ENCODE assay signal across 21 cellular contexts in genomic region chr5:142814122-142814521, GRCh38. TPM values are rescaled to one million over a fixed set of nuclear protein-coding genes. Genes with fewer than 3 reads are reported as not detected.
DNase-seq lines count a peak whose midpoint lies in the region; ATAC-seq and TF ChIP-seq lines count a peak whose summit lies in the region.
"Had no signal": no experiment of that assay in that cellular context is flagged by ENCODE, and none has a peak within 500 bp of the region (broad histone marks: within the 10 kb centered on the region; RNA-seq: fewer than 3 reads in every experiment).

No MANE protein-coding gene starts in this region.

- peaks cover 56% of the 10 kb centered on the region for H3K4me1 Mint-ChIP-seq in nephron

- WGBS in testis, 2 donors: 34 to 47% methylated on average over 3 of the region's 3 CpGs

- H3K27me3 Mint-ChIP-seq in nephron (ENCODE audit: low read depth): no peaks in the 10 kb centered on the region
- H3K27me3 Mint-ChIP-seq: IgD-negative memory B cell; stimulated activated memory B cell treated with anti-CD40 and anti-IgM and Interleukin-4, amounts not matched to agents 10 μg/mL and 1 μg/mL and 100 μg/mL, for 72 hours had no signal

- H3K4me1 ChIP-seq in Panc1 (ENCODE audit: control insufficient read depth, insufficient read depth, low read length) (peaks cover 71% of the 10 kb centered on the region), testis (peaks cover 65% of the 10 kb centered on the region), HAP-1 (no peaks in the 10 kb centered on the region)

- in situ Hi-C loops in Panc1 (cut with HindIII; ENCODE audit: low pct_unique_long_range_greater_than_20kb, low sequenced_read_pairs) (no loop called here), HAP-1 (cut with MboI; ENCODE audit: low sequenced_read_pairs) (no loop called here)

- TF ChIP-seq CTCF in Panc1 (IDR thresholded peaks at IDR 0.05) (no peak), fibroblast of the aortic adventitia (IDR thresholded peaks at IDR 0.05; ENCODE audit: insufficient read depth, low read length) (no peak), nephron (IDR thresholded peaks at IDR 0.05; ENCODE audit: unreplicated experiment in 3 of 3) (no peak), testis (IDR thresholded peaks at IDR 0.05) (no peak), foreskin fibroblast (IDR thresholded peaks at IDR 0.05; ENCODE audit: low read depth, low read length) (no peak)

- no peak for TF ChIP-seq POLR2A in testis (IDR thresholded peaks at IDR 0.05)

- peak overlapping the region in 2 of 3 experiments; percentile 64 to 73 for H3K27ac Mint-ChIP-seq in nephron
- H3K27ac Mint-ChIP-seq: IgD-negative memory B cell; nephron progenitor cell; stimulated activated memory B cell treated with anti-CD40 and anti-IgM and Interleukin-4, amounts not matched to agents 10 μg/mL and 1 μg/mL and 100 μg/mL, for 72 hours had no signal

- H3K27ac ChIP-seq in Panc1 (ENCODE audit: low read length): peak overlapping the region; percentile 57
- peak overlapping the region; percentile 52 to 84 for H3K27ac ChIP-seq in testis
- H3K27ac ChIP-seq: RWPE1, VCaP had no signal

- H3K36me3 ChIP-seq in Panc1 (ENCODE audit: control insufficient read depth, insufficient read depth, low read length) (no peaks in the 10 kb centered on the region), testis (ENCODE audit: low read depth, missing control alignments) (no peaks in the 10 kb centered on the region), HAP-1 (replicated peaks) (no peaks in the 10 kb centered on the region)

- no peaks in the 10 kb centered on the region for H3K9me3 ChIP-seq in Panc1 (ENCODE audit: control insufficient read depth, insufficient read depth, low read depth, low read length)
- no peaks in the 10 kb centered on the region for H3K9me3 ChIP-seq in testis
- no peaks in the 10 kb centered on the region for H3K9me3 ChIP-seq in HAP-1

- H3K4me3 Mint-ChIP-seq in nephron: peak overlapping the region in 1 of 3 experiments; percentile 7
- H3K4me3 Mint-ChIP-seq: IgD-negative memory B cell; nephron progenitor cell; stimulated activated memory B cell treated with anti-CD40 and anti-IgM and Interleukin-4, amounts not matched to agents 10 μg/mL and 1 μg/mL and 100 μg/mL, for 72 hours had no signal

- H3K27me3 ChIP-seq in Panc1 (ENCODE audit: control insufficient read depth, insufficient read depth, low read length): no peaks in the 10 kb centered on the region
- no peaks in the 10 kb centered on the region for H3K27me3 ChIP-seq in testis
- no peaks in the 10 kb centered on the region for H3K27me3 ChIP-seq in HAP-1 (ENCODE audit: low read depth)

- BruUV-seq in Panc1 (replicated peaks; lab: Mats Ljungman, UMichigan): no TSS peak

- CTCF ChIA-PET in Panc1 (lab: Charles Lee): no interaction called here

- no peaks in the 10 kb centered on the region for H3K36me3 Mint-ChIP-seq in nephron (ENCODE audit: low read depth)
- H3K36me3 Mint-ChIP-seq: stimulated activated memory B cell treated with anti-CD40 and anti-IgM and Interleukin-4, amounts not matched to agents 10 μg/mL and 1 μg/mL and 100 μg/mL, for 72 hours had no signal

- DNase-seq in Panc1 (ENCODE audit: low read depth, low spot score) (no peak), fibroblast of the aortic adventitia (ENCODE audit: low read depth) (peak; percentile 37), testis (no peak), germinal center (ENCODE audit: low spot score) (no peak), HAP-1 (ENCODE audit: low spot score in 2 of 2) (no peak), foreskin fibroblast (no peak), NCI-H1105 treated with DMSO at 0.1 percent for 48 hours (lab: John Stamatoyannopoulos, UW) (no peak)
- DNase-seq: activated CD8-positive, alpha-beta memory T cell treated with anti-CD3 and anti-CD28 coated beads for 24 hours; activated effector memory CD4-positive, alpha-beta T cell treated with Interleukin-2 at 50 U/mL for 16 hours; amygdala; DMS 273 treated with DMSO at 0.1 percent for 48 hours; hypothalamus; NCI-H2107; NCI-H774; nephron progenitor cell had no signal

- H3K4me3 ChIP-seq in Panc1 (ENCODE audit: low read depth in 2 of 2, low read length in 2 of 2): no peak overlapping the region
- H3K4me3 ChIP-seq in fibroblast of the aortic adventitia (ENCODE audit: low read depth, low read length): no peak overlapping the region
- no peak overlapping the region for H3K4me3 ChIP-seq in testis
- no peak overlapping the region for H3K4me3 ChIP-seq in HAP-1
- no peak overlapping the region for H3K4me3 ChIP-seq in foreskin fibroblast (ENCODE audit: low read depth in 1 of 2, low read length in 2 of 2)

- POLR2A ChIA-PET in Panc1 (lab: Charles Lee): no interaction called here

- no peaks in the 10 kb centered on the region for H3K9me3 Mint-ChIP-seq in nephron
- H3K9me3 Mint-ChIP-seq: IgD-negative memory B cell; nephron progenitor cell; stimulated activated memory B cell treated with anti-CD40 and anti-IgM and Interleukin-4, amounts not matched to agents 10 μg/mL and 1 μg/mL and 100 μg/mL, for 72 hours had no signal

- no peak for ATAC-seq in Panc1
- ATAC-seq: esophagus mucosa; stimulated activated memory B cell treated with anti-CD40 and anti-IgM and Interleukin-4, amounts not matched to agents 10 μg/mL and 1 μg/mL and 100 μg/mL, for 72 hours had no signal

- intact Hi-C loops in Panc1 (cut with micrococcal nuclease; ENCODE audit: unreplicated experiment): no loop called here
- intact Hi-C loops in testis (cut with DNase I; ENCODE audit: low total_unique reads): no loop called here

RNA-seq across cellular contexts. Expression of gene ARHGAP26, which starts 43.9 kb away (rescaled TPM):
- total RNA-seq in Panc1 (2021; ENCODE audit: unreplicated experiment): 65.5 TPM
- 24.0 TPM for polyA plus RNA-seq in Panc1 (2012; ENCODE audit: insufficient read length)
- 9.0 and 15.2 TPM in 2 replicates for total RNA-seq in fibroblast of the aortic adventitia (ENCODE audit: low replicate concordance)
- total RNA-seq in testis: 10 to 100 TPM; 95.7 to 98.7 TPM
- polyA plus RNA-seq in testis (ENCODE audit: insufficient read depth, low read depth, low replicate concordance): 33.8 TPM
